ENCODE assay signal across 8 cellular contexts in genomic region chr16:21517263-21517662, GRCh38.
DNase-seq lines count a peak whose midpoint lies in the region; ATAC-seq and TF ChIP-seq lines count a peak whose summit lies in the region.
"Not testable (repeated sequence)": the region's sequence is repeated elsewhere in the genome, so short reads cannot be mapped to it uniquely, and the experiment has no call there.

No MANE protein-coding gene starts in this region.

- DNase-seq in CD8-positive, alpha-beta memory T cell, result peak in 1 of 5 donors; percentile 39
- DNase-seq in activated T-cell treated with anti-CD3 and anti-CD28 coated beads, Interleukin-2, amount 50 U/mL, for 4 hours; mesothelial cell of epicardium (ENCODE audit: low spot score in 2 of 2, unreplicated experiment in 2 of 2): not testable (repeated sequence)
- peak; percentile 8 for DNase-seq in stimulated activated naive CD8-positive, alpha-beta T cell treated with anti-CD3 and anti-CD28 coated beads, Interleukin-15, Interleukin-2, amounts not matched to agents 100 U/mL and 50 U/mL, for 24 hours

- H3K9me3 ChIP-seq in CD8-positive, alpha-beta memory T cell (ENCODE audit: low read length); OCI-LY3 (ENCODE audit: insufficient read depth, low read length): not testable (repeated sequence)

- peak overlapping the region; percentile 57 for H3K4me2 ChIP-seq in OCI-LY3 (ENCODE audit: low read length)

- POLR2A ChIA-PET in CD8-positive, alpha-beta memory T cell (lab: Charles Lee), result not testable (repeated sequence)

- peaks cover 22 to 55% (median 42%) of the 10 kb centered on the region in 3 donors for H3K4me1 Mint-ChIP-seq in CD8-positive, alpha-beta memory T cell
- peaks cover 35% of the 10 kb centered on the region for H3K4me1 Mint-ChIP-seq in activated T-cell treated with anti-CD3 and anti-CD28 coated beads, Interleukin-2, amount 50 U/mL, for 4 hours (ENCODE audit: low read depth)
- H3K4me1 Mint-ChIP-seq in dendritic cell treated with granulocyte-macrophage colony-stimulating factor and Interleukin-4, amounts not matched to agents 40 ng/mL and 50 ng/mL, for 4 days (ENCODE audit: low read depth), result peaks cover 64% of the 10 kb centered on the region
- peaks cover 61% of the 10 kb centered on the region for H3K4me1 Mint-ChIP-seq in mesothelial cell of epicardium

- H3K36me3 Mint-ChIP-seq in CD8-positive, alpha-beta memory T cell, result peaks cover 0 to 43% (median 2%) of the 10 kb centered on the region in 3 donors
- peaks cover 21% of the 10 kb centered on the region for H3K36me3 Mint-ChIP-seq in activated T-cell treated with anti-CD3 and anti-CD28 coated beads, Interleukin-2, amount 50 U/mL, for 4 hours (ENCODE audit: insufficient read depth)
- H3K36me3 Mint-ChIP-seq in dendritic cell treated with granulocyte-macrophage colony-stimulating factor and Interleukin-4, amounts not matched to agents 40 ng/mL and 50 ng/mL, for 4 days (ENCODE audit: low read depth), result peaks cover 69% of the 10 kb centered on the region
- not testable (repeated sequence) for H3K36me3 Mint-ChIP-seq in mesothelial cell of epicardium

- peaks cover 54% of the 10 kb centered on the region for H4K20me1 ChIP-seq in OCI-LY3 (ENCODE audit: insufficient read depth, low read length)

- not testable (repeated sequence) for H3K27me3 Mint-ChIP-seq in CD8-positive, alpha-beta memory T cell; activated T-cell treated with anti-CD3 and anti-CD28 coated beads, Interleukin-2, amount 50 U/mL, for 4 hours (ENCODE audit: low read depth); dendritic cell treated with granulocyte-macrophage colony-stimulating factor and Interleukin-4, amounts not matched to agents 40 ng/mL and 50 ng/mL, for 4 days; mesothelial cell of epicardium (ENCODE audit: low read depth)

- H3K9ac ChIP-seq in OCI-LY3 (ENCODE audit: low read length), result not testable (repeated sequence)

- not testable (repeated sequence) for H3K27me3 ChIP-seq in CD8-positive, alpha-beta memory T cell (ENCODE audit: insufficient read depth, low read length, poor library complexity, severe bottlenecking); OCI-LY3 (ENCODE audit: low read depth, low read length)

- peak overlapping the region; percentile 55 to 98 (median 89) for H3K4me3 Mint-ChIP-seq in CD8-positive, alpha-beta memory T cell
- H3K4me3 Mint-ChIP-seq in activated T-cell treated with anti-CD3 and anti-CD28 coated beads, Interleukin-2, amount 50 U/mL, for 4 hours, result peak overlapping the region; percentile 93
- H3K4me3 Mint-ChIP-seq in dendritic cell treated with granulocyte-macrophage colony-stimulating factor and Interleukin-4, amounts not matched to agents 40 ng/mL and 50 ng/mL, for 4 days, result peak overlapping the region; percentile 85
- peak overlapping the region; percentile 43 for H3K4me3 Mint-ChIP-seq in mesothelial cell of epicardium

- not testable (repeated sequence) for H3K36me3 ChIP-seq in CD8-positive, alpha-beta memory T cell (ENCODE audit: insufficient read depth, low read length); OCI-LY3 (replicated peaks; ENCODE audit: low read depth, low read length)

- ATAC-seq in GM19452 (IDR thresholded peaks at IDR 0.05; ENCODE audit: unreplicated experiment) (peak; percentile 25), HG03175 (IDR thresholded peaks at IDR 0.05; ENCODE audit: unreplicated experiment) (peak; percentile 24)
- not testable (repeated sequence) for ATAC-seq in activated T-cell treated with anti-CD3 and anti-CD28 coated beads, Interleukin-2, amount 50 U/mL, for 4 hours; stimulated activated naive CD8-positive, alpha-beta T cell treated with anti-CD3 and anti-CD28 coated beads, Interleukin-15, Interleukin-2, amounts not matched to agents 100 U/mL and 50 U/mL, for 24 hours

- intact Hi-C loops in dendritic cell treated with granulocyte-macrophage colony-stimulating factor and Interleukin-4, amounts not matched to agents 40 ng/mL and 50 ng/mL, for 4 days (cut with micrococcal nuclease), result not testable (repeated sequence)

- peak overlapping the region; percentile 12 to 95 (median 88) for H3K27ac Mint-ChIP-seq in CD8-positive, alpha-beta memory T cell
- H3K27ac Mint-ChIP-seq in dendritic cell treated with granulocyte-macrophage colony-stimulating factor and Interleukin-4, amounts not matched to agents 40 ng/mL and 50 ng/mL, for 4 days, result not testable (repeated sequence)
- H3K27ac Mint-ChIP-seq in mesothelial cell of epicardium, result peak overlapping the region; percentile 89

- H3K79me2 ChIP-seq in OCI-LY3 (ENCODE audit: low read length), result peaks cover 74% of the 10 kb centered on the region

- not testable (repeated sequence) for TF ChIP-seq CTCF in OCI-LY3 (IDR thresholded peaks at IDR 0.05; ENCODE audit: low read depth, low read length); mesothelial cell of epicardium (IDR thresholded peaks at IDR 0.05; ENCODE audit: unreplicated experiment)

- H2AFZ ChIP-seq in OCI-LY3 (ENCODE audit: low read depth, low read length), result not testable (repeated sequence)

- peaks cover 21% of the 10 kb centered on the region for H3K4me1 ChIP-seq in CD8-positive, alpha-beta memory T cell (ENCODE audit: insufficient read depth, low read length)
- peaks cover 43% of the 10 kb centered on the region for H3K4me1 ChIP-seq in OCI-LY3 (ENCODE audit: low read length)

- not testable (repeated sequence) for H3K4me3 ChIP-seq in CD8-positive, alpha-beta memory T cell (ENCODE audit: low read length)
- H3K4me3 ChIP-seq in OCI-LY3 (ENCODE audit: low read length), result peak overlapping the region; percentile 62

- H3K9me3 Mint-ChIP-seq in CD8-positive, alpha-beta memory T cell; activated T-cell treated with anti-CD3 and anti-CD28 coated beads, Interleukin-2, amount 50 U/mL, for 4 hours; dendritic cell treated with granulocyte-macrophage colony-stimulating factor and Interleukin-4, amounts not matched to agents 40 ng/mL and 50 ng/mL, for 4 days; mesothelial cell of epicardium: not testable (repeated sequence)

- CTCF ChIA-PET in CD8-positive, alpha-beta memory T cell (lab: Charles Lee), result not testable (repeated sequence)

- not testable (repeated sequence) for H3K27ac ChIP-seq in CD8-positive, alpha-beta memory T cell (ENCODE audit: low read depth, low read length)
- 0 out of 2 replicates have a peak overlapping the region, but pooled peaks have one; percentile 35 for H3K27ac ChIP-seq in OCI-LY3 (ENCODE audit: low read length)

Comparison
In these comparisons a context has a peak if more than half of its experiments do, and no peak if none do; other contexts are left out.
1. H3K4me3 Mint-ChIP-seq: peak in every context shown above with its lines; median percentile 93 in activated T-cell treated with anti-CD3 and anti-CD28 coated beads, Interleukin-2, amount 50 U/mL, for 4 hours; 89 in CD8-positive, alpha-beta memory T cell; 85 in dendritic cell treated with granulocyte-macrophage colony-stimulating factor and Interleukin-4, amounts not matched to agents 40 ng/mL and 50 ng/mL, for 4 days; 43 in mesothelial cell of epicardium.